Comparison of ENCODE assay signal across 33 cellular contexts in the genomic region with DNA sequence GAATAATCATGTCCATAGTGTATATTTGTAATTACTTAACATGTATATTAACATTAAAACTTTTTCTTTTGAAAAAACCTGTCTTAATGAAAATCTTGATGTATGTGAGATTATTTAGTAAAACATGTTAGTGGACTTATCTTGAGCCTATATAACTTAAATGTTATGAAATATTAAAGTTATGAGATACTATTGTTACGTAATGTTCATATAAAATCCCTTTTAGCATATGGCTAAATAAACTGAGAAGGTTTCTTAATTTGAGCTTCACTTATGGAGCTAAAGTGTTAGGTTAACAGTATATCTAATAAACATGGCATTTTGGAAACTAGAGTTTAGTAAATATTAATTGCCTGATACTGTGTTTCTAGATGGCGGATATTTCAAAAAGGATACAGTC.
"Had no signal": no experiment of that assay in that cellular context is flagged by ENCODE, and none has a peak within 500 bp of the region (broad histone marks: within the 10 kb centered on the region; RNA-seq: fewer than 3 reads in every experiment).

No MANE protein-coding gene starts in this region.

- H3K4me3 ChIP-seq: ascending aorta, breast epithelium, cardiac muscle cell, coronary artery, dorsolateral prefrontal cortex, esophagus muscularis mucosa, gastroesophageal sphincter, heart right ventricle had no signal

- ATAC-seq: activated CD4-positive, alpha-beta T cell treated with anti-CD3 and anti-CD28 coated beads for 36 hours; activated CD8-positive, alpha-beta memory T cell treated with anti-CD3 and anti-CD28 coated beads, Interleukin-2, amount 10 ng/mL, durations not matched to agents 7 days and 5 days; activated CD8-positive, alpha-beta T cell treated with anti-CD3 and anti-CD28 coated beads, Interleukin-2, amount 10 ng/mL, durations not matched to agents 7 days and 5 days; activated naive CD4-positive, alpha-beta T cell treated with anti-CD3 and anti-CD28 coated beads, Interleukin-2, amount 50 U/mL, for 72 hours; activated T-cell treated with anti-CD3 and anti-CD28 coated beads, Interleukin-2, amount 50 U/mL, for 72 hours; gastroesophageal sphincter; heart right ventricle; T-helper 17 cell had no signal

- H3K4me1 ChIP-seq: ascending aorta, breast epithelium, gastroesophageal sphincter had no signal

- H3K9me3 ChIP-seq: ascending aorta, breast epithelium, esophagus muscularis mucosa, gastroesophageal sphincter, heart right ventricle had no signal

- H3K27me3 ChIP-seq: ascending aorta, breast epithelium, cardiac muscle cell, dorsolateral prefrontal cortex, esophagus muscularis mucosa, gastroesophageal sphincter, heart right ventricle had no signal

- H3K27ac ChIP-seq: ascending aorta, breast epithelium, cardiac muscle cell, coronary artery, dorsolateral prefrontal cortex, esophagus muscularis mucosa, gastroesophageal sphincter, heart right ventricle had no signal

- DNase-seq: activated CD4-positive, alpha-beta memory T cell treated with anti-CD3 and anti-CD28 coated beads for 36 hours; activated CD4-positive, alpha-beta T cell treated with anti-CD3 and anti-CD28 coated beads for 36 hours; activated CD4-positive, alpha-beta T cell treated with anti-CD3 and anti-CD28 coated beads, Interleukin-2, amount 10 ng/mL, durations not matched to agents 24 days and 14 days; activated CD4-positive, CD25-positive, alpha-beta regulatory T cell; activated CD4-positive, CD25-positive, alpha-beta regulatory T cell treated with anti-CD3 and anti-CD28 coated beads, Interleukin-2, amount 50 U/mL, for 72 hours; activated CD8-positive, alpha-beta memory T cell treated with anti-CD3 and anti-CD28 coated beads, Interleukin-2, amount 10 ng/mL, durations not matched to agents 7 days and 5 days; activated CD8-positive, alpha-beta memory T cell treated with anti-CD3 and anti-CD28 coated beads, Interleukin-2, amount 50 U/mL, for 48 hours; activated CD8-positive, alpha-beta T cell treated with anti-CD3 and anti-CD28 coated beads, Interleukin-2, amount 10 ng/mL, durations not matched to agents 7 days and 5 days; activated gamma-delta T cell; activated naive CD4-positive, alpha-beta T cell; activated naive CD4-positive, alpha-beta T cell treated with anti-CD3 and anti-CD28 coated beads, Interleukin-2, amount 10 ng/mL, durations not matched to agents 7 days and 5 days; activated naive CD8-positive, alpha-beta T cell treated with anti-CD3 and anti-CD28 coated beads, Interleukin-2, amount 10 ng/mL, durations not matched to agents 7 days and 5 days; activated T-cell treated with anti-CD3 and anti-CD28 coated beads for 4 hours; activated T-cell treated with anti-CD3 and anti-CD28 coated beads, Interleukin-2, amount 50 U/mL, for 24 hours; activated T-cell treated with anti-CD3 and anti-CD28 coated beads, Interleukin-2, amount 50 U/mL, for 72 hours; central memory CD4-positive, alpha-beta T cell; cerebellar nuclear complex; dorsolateral prefrontal cortex; effector memory CD4-positive, alpha-beta T cell; endodermal cell; erythroblast; foreskin melanocyte; heart right ventricle; T-helper 1 cell; T-helper 17 cell; T1000 had no signal
